24 cellular contexts compared by ENCODE assay signal in genomic region chr18:8493141-8493540, GRCh38.
"Had no signal": no experiment of that assay in that cellular context is flagged by ENCODE, and none has a peak within 500 bp of the region (broad histone marks: within the 10 kb centered on the region; RNA-seq: fewer than 3 reads in every experiment).

No MANE protein-coding gene starts in this region.

- H3K36me3 Mint-ChIP-seq: naive thymus-derived CD4-positive, alpha-beta T cell; natural killer cell treated with Interleukin-12 subunit alpha and Interleukin-12 subunit beta and Interleukin-15 and Interleukin-18, amount 100 ng/mL, for 72 hours; stimulated activated naive B cell treated with anti-CD40 and anti-IgM and Interleukin-4, amounts not matched to agents 10 μg/mL and 1 μg/mL and 100 μg/mL, for 72 hours had no signal

- H3K4me3 ChIP-seq: left ventricle myocardium inferior, lung, mucosa of descending colon, pancreas, prostate gland, spleen, stomach, testis, tibial artery, vagina had no signal

- H3K27ac ChIP-seq: left ventricle myocardium inferior, pancreas, prostate gland, spleen, stomach, testis, tibial artery, vagina had no signal

- H3K4me1 Mint-ChIP-seq: stimulated activated naive B cell treated with anti-CD40 and anti-IgM and Interleukin-4, amounts not matched to agents 10 μg/mL and 1 μg/mL and 100 μg/mL, for 72 hours had no signal

- H3K27ac Mint-ChIP-seq: naive thymus-derived CD4-positive, alpha-beta T cell; natural killer cell treated with Interleukin-12 subunit alpha and Interleukin-12 subunit beta and Interleukin-15 and Interleukin-18, amount 100 ng/mL, for 72 hours; stimulated activated naive B cell treated with anti-CD40 and anti-IgM and Interleukin-4, amounts not matched to agents 10 μg/mL and 1 μg/mL and 100 μg/mL, for 72 hours had no signal

- ATAC-seq: mucosa of descending colon; naive thymus-derived CD4-positive, alpha-beta T cell; natural killer cell treated with Interleukin-12 subunit alpha and Interleukin-12 subunit beta and Interleukin-15 and Interleukin-18, amount 100 ng/mL, for 72 hours; pancreas; right cardiac atrium; sciatic nerve; stimulated activated naive B cell treated with anti-CD40 and anti-IgM and Interleukin-4, amounts not matched to agents 10 μg/mL and 1 μg/mL and 100 μg/mL, for 72 hours; stimulated activated naive CD8-positive, alpha-beta T cell treated with anti-CD3 and anti-CD28 coated beads, Interleukin-15, Interleukin-2, amounts not matched to agents 100 U/mL and 50 U/mL, for 24 hours had no signal

- H3K36me3 ChIP-seq: left ventricle myocardium inferior, pancreas, prostate gland, spleen, stomach, tibial artery, vagina had no signal

- H3K9me3 ChIP-seq: left ventricle myocardium inferior, mucosa of descending colon, pancreas, prostate gland, spleen, stomach, testis, tibial artery, vagina had no signal

- H3K4me3 Mint-ChIP-seq: naive thymus-derived CD4-positive, alpha-beta T cell; natural killer cell treated with Interleukin-12 subunit alpha and Interleukin-12 subunit beta and Interleukin-15 and Interleukin-18, amount 100 ng/mL, for 72 hours; stimulated activated naive B cell treated with anti-CD40 and anti-IgM and Interleukin-4, amounts not matched to agents 10 μg/mL and 1 μg/mL and 100 μg/mL, for 72 hours had no signal

- H3K27me3 ChIP-seq: pancreas, spleen, stomach, testis, tibial artery, vagina had no signal

- DNase-seq: hypothalamus; islet precursor cell; left ventricle myocardium inferior; mesendoderm; midbrain; mucosa of descending colon; naive thymus-derived CD4-positive, alpha-beta T cell; pancreas; retina; right cardiac atrium; small intestine; spleen; stimulated activated CD4-positive, alpha-beta T cell treated with anti-CD3 and anti-CD28 coated beads, Interleukin-4, amount 100 ng/mL, for 24 hours; stimulated activated naive B cell treated with anti-CD40 and anti-IgM and Interleukin-4, amounts not matched to agents 10 μg/mL and 1 μg/mL and 100 μg/mL, for 72 hours; stimulated activated naive CD8-positive, alpha-beta T cell treated with anti-CD3 and anti-CD28 coated beads, Interleukin-15, Interleukin-2, amounts not matched to agents 100 U/mL and 50 U/mL, for 24 hours; stomach; testis; trophoblast cell had no signal

- H3K4me1 ChIP-seq: left ventricle myocardium inferior, pancreas, prostate gland, spleen, stomach, testis, tibial artery, vagina had no signal
